In genomic region chr14:22872833-22873520, GRCh38 we compare ENCODE assay signal across 1 cellular context.
TF ChIP-seq lines count a peak whose summit lies in the region.

No MANE protein-coding gene starts in this region.

TF ChIP-seq in IMR-90, 13 proteins besides CTCF, POLR2A, EP300 and RAD21 (continued from another document):
- TF ChIP-seq NFE2L2 (IDR thresholded peaks at IDR 0.05; ENCODE audit: low read depth, low read length) (no peak), CEBPB (IDR thresholded peaks at IDR 0.05; ENCODE audit: low read depth, low read length) (no peak), MAZ (IDR thresholded peaks at IDR 0.05; ENCODE audit: borderline replicate concordance, low read depth, low read length) (no peak), BHLHE40 (IDR thresholded peaks at IDR 0.05; ENCODE audit: low read depth, low read length) (no peak), FOS (IDR thresholded peaks at IDR 0.05; ENCODE audit: low read depth, low read length) (no peak), MAFK (IDR thresholded peaks at IDR 0.05; ENCODE audit: low read depth, low read length) (no peak)
